Comparison of ENCODE assay signal across 28 cellular contexts in the genomic region with DNA sequence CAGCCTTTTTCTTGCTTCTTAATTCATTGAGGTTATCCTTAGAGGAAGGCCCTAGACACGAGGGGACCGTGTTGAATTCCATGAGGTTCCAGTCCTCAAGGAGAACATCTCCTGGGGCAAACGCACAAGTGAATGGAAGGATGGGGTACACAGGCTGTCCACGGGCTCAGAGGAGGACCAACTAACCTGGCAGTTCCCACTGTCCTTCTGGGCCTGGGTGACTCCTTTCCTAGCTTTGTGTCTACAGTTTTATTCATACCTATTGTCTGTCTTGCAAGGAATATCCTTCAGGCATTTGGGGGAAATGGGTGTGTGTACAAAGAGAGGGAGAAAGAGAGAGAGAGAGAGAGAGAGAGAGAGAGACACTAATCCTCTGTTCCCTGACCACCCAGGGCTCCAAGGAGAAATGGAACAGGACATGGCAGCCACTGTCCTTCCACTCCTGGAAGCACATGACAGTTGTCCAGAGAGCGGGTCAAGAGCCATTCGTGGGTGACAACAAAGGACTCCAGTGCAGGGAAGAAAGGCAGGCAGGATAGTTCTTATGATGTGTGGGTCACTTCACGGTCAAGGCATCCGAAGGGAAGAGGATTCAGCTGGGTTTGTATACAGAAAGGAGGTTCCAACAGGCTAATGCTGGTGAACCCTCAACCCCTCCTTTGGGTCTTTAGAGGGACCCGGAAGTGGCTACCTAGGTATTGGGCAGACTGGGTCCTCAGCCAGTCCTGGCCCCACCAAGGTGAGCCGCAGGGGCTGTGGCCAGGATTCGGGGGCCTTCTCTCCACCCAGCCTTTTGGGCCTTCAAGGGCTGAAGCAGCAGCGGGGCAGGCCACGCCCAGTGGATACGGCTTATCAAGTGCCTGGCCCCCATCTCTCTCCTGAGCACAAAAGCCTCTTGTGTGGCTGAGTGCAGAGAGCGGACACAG.
"Had no signal": no experiment of that assay in that cellular context is flagged by ENCODE, and none has a peak within 500 bp of the region (broad histone marks: within the 10 kb centered on the region; RNA-seq: fewer than 3 reads in every experiment).

No MANE protein-coding gene starts in this region.

- H3K27ac ChIP-seq: brain microvascular endothelial cell, SJSA1 had no signal

- H3K9me3 ChIP-seq: SJSA1 had no signal

- H3K27ac Mint-ChIP-seq: activated B cell treated with CpG ODN at 0.5 μM for 24 hours; activated CD4-positive, alpha-beta memory T cell treated with anti-CD3 and anti-CD28 coated beads for 36 hours; activated CD4-positive, alpha-beta T cell treated with anti-CD3 and anti-CD28 coated beads, Interleukin-2, amount 10 ng/mL, durations not matched to agents 7 days and 5 days; activated naive CD8-positive, alpha-beta T cell treated with anti-CD3 and anti-CD28 coated beads for 36 hours; T-cell had no signal

- H3K36me3 Mint-ChIP-seq: activated CD4-positive, alpha-beta memory T cell treated with anti-CD3 and anti-CD28 coated beads for 36 hours; activated naive CD8-positive, alpha-beta T cell treated with anti-CD3 and anti-CD28 coated beads for 36 hours; T-cell had no signal

- H3K4me1 ChIP-seq: SJSA1 had no signal

- H3K36me3 ChIP-seq: brain microvascular endothelial cell, SJSA1 had no signal

- FAIRE-seq: TTC549 had no signal

- H3K4me3 Mint-ChIP-seq: activated B cell treated with CpG ODN at 0.5 μM for 24 hours; activated CD4-positive, alpha-beta memory T cell treated with anti-CD3 and anti-CD28 coated beads for 36 hours; activated CD4-positive, alpha-beta T cell treated with anti-CD3 and anti-CD28 coated beads, Interleukin-2, amount 10 ng/mL, durations not matched to agents 7 days and 5 days; activated naive CD8-positive, alpha-beta T cell treated with anti-CD3 and anti-CD28 coated beads for 36 hours; activated T-cell treated with anti-CD3 and anti-CD28 coated beads, Interleukin-2, amount 50 U/mL, for 4 hours; T-cell had no signal

- ATAC-seq: activated T-cell treated with anti-CD3 and anti-CD28 coated beads, Interleukin-2, amount 50 U/mL, for 4 hours; Panc1; T-cell had no signal

- DNase-seq: activated B cell treated with CpG ODN at 0.5 μM for 24 hours; activated CD4-positive, alpha-beta memory T cell treated with anti-CD3 and anti-CD28 coated beads for 36 hours; activated CD4-positive, alpha-beta T cell treated with anti-CD3 and anti-CD28 coated beads for 1 hour; activated CD4-positive, alpha-beta T cell treated with anti-CD3 and anti-CD28 coated beads, Interleukin-2, amount 10 ng/mL, durations not matched to agents 7 days and 5 days; activated CD8-positive, alpha-beta memory T cell treated with anti-CD3 and anti-CD28 coated beads for 24 hours; activated effector memory CD4-positive, alpha-beta T cell treated with anti-CD3 and anti-CD28 coated beads, Interleukin-2, amount 50 U/mL, for 16 hours; activated naive CD4-positive, alpha-beta T cell treated with Interleukin-2 at 50 U/mL for 16 hours; activated naive CD8-positive, alpha-beta T cell treated with anti-CD3 and anti-CD28 coated beads for 36 hours; activated T-cell treated with anti-CD3 and anti-CD28 coated beads, Interleukin-2, amount 50 U/mL, for 4 hours; brain microvascular endothelial cell; cerebellar nuclear complex; KG1; NCI-H1048; NCI-H146; NCI-H187 treated with DMSO at 0.1 percent for 48 hours; NCI-H2081 treated with DMSO at 0.1 percent for 48 hours; NCI-H2171 treated with DMSO at 0.1 percent for 48 hours; NCI-H226; NK-92 treated with Interleukin-12 subunit alpha and Interleukin-12 subunit beta, amount 100 ng/mL, for 24 hours; OCI-M1; Right ventricle myocardium superior; RPMI8226; T-cell; T-helper 2 cell; T1000 had no signal

- H3K9me3 Mint-ChIP-seq: activated B cell treated with CpG ODN at 0.5 μM for 24 hours; activated CD4-positive, alpha-beta memory T cell treated with anti-CD3 and anti-CD28 coated beads for 36 hours; activated CD4-positive, alpha-beta T cell treated with anti-CD3 and anti-CD28 coated beads, Interleukin-2, amount 10 ng/mL, durations not matched to agents 7 days and 5 days; activated naive CD8-positive, alpha-beta T cell treated with anti-CD3 and anti-CD28 coated beads for 36 hours; activated T-cell treated with anti-CD3 and anti-CD28 coated beads, Interleukin-2, amount 50 U/mL, for 4 hours; T-cell had no signal

- H3K4me1 Mint-ChIP-seq: activated B cell treated with CpG ODN at 0.5 μM for 24 hours; activated CD4-positive, alpha-beta T cell treated with anti-CD3 and anti-CD28 coated beads, Interleukin-2, amount 10 ng/mL, durations not matched to agents 7 days and 5 days; T-cell had no signal

- H3K27me3 ChIP-seq: brain microvascular endothelial cell, SJSA1 had no signal

- H3K4me3 ChIP-seq: SJSA1 had no signal
